ENCODE assay signal across 13 cellular contexts in genomic region chr2:148209598-148209997, GRCh38.
DNase-seq lines count a peak whose midpoint lies in the region; ATAC-seq and TF ChIP-seq lines count a peak whose summit lies in the region.
"Had no signal": no experiment of that assay in that cellular context is flagged by ENCODE, and none has a peak within 500 bp of the region (broad histone marks: within the 10 kb centered on the region; RNA-seq: fewer than 3 reads in every experiment).

No MANE protein-coding gene starts in this region.

- H3K18ac ChIP-seq in H9 (ENCODE audit: insufficient read length, low read depth, low read length), result no peak overlapping the region

- H4K8ac ChIP-seq in H9 (replicated peaks; ENCODE audit: insufficient read length, low read depth, low read length), result no peak overlapping the region

- H3K4ac ChIP-seq in H9 (ENCODE audit: low read depth, low read length), result no peak overlapping the region

- no peaks in the 10 kb centered on the region; a peak in 1 of 4 replicates for H3K4me1 Mint-ChIP-seq in H9
- H3K4me1 Mint-ChIP-seq: neural crest cell had no signal

- WGBS in H9 (ENCODE audit: extremely low coverage, insufficient read length, low lambda C conversion rate), result no CpG with 5 or more reads among the region's 2 CpGs

- H2BK5ac ChIP-seq in H9 (ENCODE audit: insufficient read length, low read length), result no peak overlapping the region

- no peaks in the 10 kb centered on the region for H3K79me2 ChIP-seq in H9 (ENCODE audit: insufficient read depth, low read length)

- no peak overlapping the region for H3K56ac ChIP-seq in H9 (ENCODE audit: insufficient read length, low read depth, low read length)

- H3K79me1 ChIP-seq in H9 (ENCODE audit: insufficient read depth, low read depth, low read length, poor library complexity, severe bottlenecking), result no peaks in the 10 kb centered on the region

- no peak for ATAC-seq in HG02588 (IDR thresholded peaks at IDR 0.05; ENCODE audit: unreplicated experiment)

- no peak overlapping the region for H3K4me2 ChIP-seq in H9 (ENCODE audit: insufficient read depth, insufficient read length, low read length)

- no peaks in the 10 kb centered on the region for H4K20me1 ChIP-seq in H9 (ENCODE audit: control insufficient read depth, insufficient read depth, insufficient read length)

- H3K27me3 Mint-ChIP-seq in H9 (ENCODE audit: low read depth), result no peaks in the 10 kb centered on the region

- H3K4me1 ChIP-seq in H9 (ENCODE audit: insufficient read depth, low read length), result no peaks in the 10 kb centered on the region

- no peak overlapping the region for H2BK12ac ChIP-seq in H9 (ENCODE audit: insufficient read length, low read depth, low read length)

- no peak overlapping the region for H4K91ac ChIP-seq in H9 (ENCODE audit: insufficient read length, low read depth, low read length)

- no peak overlapping the region for H4K5ac ChIP-seq in H9 (ENCODE audit: insufficient read length, low read depth, low read length)

- no peak overlapping the region for H2BK120ac ChIP-seq in H9 (ENCODE audit: low read depth, low read length, poor library complexity, severe bottlenecking)

- H3T11ph ChIP-seq in H9 (ENCODE audit: low read length), result no peak overlapping the region

- no peak overlapping the region for H3K14ac ChIP-seq in H9 (ENCODE audit: insufficient read depth, low read length)

- no peaks in the 10 kb centered on the region for H3K9me3 Mint-ChIP-seq in H9
- H3K9me3 Mint-ChIP-seq: neural crest cell had no signal

- no peak overlapping the region for H3K27ac Mint-ChIP-seq in H9

- no peak overlapping the region for H3K9ac ChIP-seq in H9 (ENCODE audit: extremely low read depth, insufficient read length, low read length)

- no peak overlapping the region for H2BK20ac ChIP-seq in H9 (ENCODE audit: low read depth, low read length, poor library complexity, severe bottlenecking)

- no peak overlapping the region for H3K23ac ChIP-seq in H9 (ENCODE audit: insufficient read length, low read depth, low read length)

- H3K36me3 Mint-ChIP-seq in H9 (ENCODE audit: insufficient read depth in 1 of 3, low read depth in 3 of 3), result no peaks in the 10 kb centered on the region

- no peak overlapping the region for H2BK15ac ChIP-seq in H9 (ENCODE audit: low read depth, low read length)

- no peaks in the 10 kb centered on the region for H3K27me3 ChIP-seq in H9 (ENCODE audit: insufficient read depth, low read length)

- no peaks in the 10 kb centered on the region for H3K23me2 ChIP-seq in H9 (ENCODE audit: insufficient read length, low read depth, low read length, poor library complexity, severe bottlenecking)

- no peak overlapping the region for H3K4me3 Mint-ChIP-seq in H9
- H3K4me3 Mint-ChIP-seq: neural crest cell had no signal

- no peak overlapping the region for H3K27ac ChIP-seq in H9 (ENCODE audit: insufficient read length, low read depth, low read length)
- H3K27ac ChIP-seq: coronary artery had no signal

- DNase-seq in SIG-M5 treated with dmso at 0.1 percent for 504 hours (lab: John Stamatoyannopoulos, UW; ENCODE audit: unreplicated experiment) (peak; percentile 10), SIG-M5 (lab: John Stamatoyannopoulos, UW) (no peak), H9 (peak; percentile 47), RKO (ENCODE audit: low spot score) (peak; percentile 52), iPS DF 19.7 (ENCODE audit: low read depth, low spot score) (peak; percentile 9), D341Med (ENCODE audit: low spot score) (no peak), globus pallidus (ENCODE audit: low spot score) (no peak)
- DNase-seq: GF-D8, small intestine, trophoblast cell had no signal

- no peak overlapping the region for H2AK5ac ChIP-seq in H9 (ENCODE audit: insufficient read length, low read length)

- no peak for TF ChIP-seq CTCF in H9 (conservative IDR thresholded peaks at IDR 0.05)

- H3K9me3 ChIP-seq in H9 (ENCODE audit: control insufficient read depth, low read depth, low read length), result no peaks in the 10 kb centered on the region

- no peak overlapping the region for H2AFZ ChIP-seq in H9 (ENCODE audit: low read length)

Comparison
In these comparisons a context has a peak if more than half of its experiments do, and no peak if none do; other contexts are left out.
1. DNase-seq: peak in SIG-M5 treated with dmso at 0.1 percent for 504 hours (single experiment), H9 (single experiment), RKO (single experiment) and iPS DF 19.7 (single experiment); none in SIG-M5 (single experiment), D341Med (single experiment) and globus pallidus (single experiment).